8 cellular contexts compared by ENCODE assay signal in the genomic region with DNA sequence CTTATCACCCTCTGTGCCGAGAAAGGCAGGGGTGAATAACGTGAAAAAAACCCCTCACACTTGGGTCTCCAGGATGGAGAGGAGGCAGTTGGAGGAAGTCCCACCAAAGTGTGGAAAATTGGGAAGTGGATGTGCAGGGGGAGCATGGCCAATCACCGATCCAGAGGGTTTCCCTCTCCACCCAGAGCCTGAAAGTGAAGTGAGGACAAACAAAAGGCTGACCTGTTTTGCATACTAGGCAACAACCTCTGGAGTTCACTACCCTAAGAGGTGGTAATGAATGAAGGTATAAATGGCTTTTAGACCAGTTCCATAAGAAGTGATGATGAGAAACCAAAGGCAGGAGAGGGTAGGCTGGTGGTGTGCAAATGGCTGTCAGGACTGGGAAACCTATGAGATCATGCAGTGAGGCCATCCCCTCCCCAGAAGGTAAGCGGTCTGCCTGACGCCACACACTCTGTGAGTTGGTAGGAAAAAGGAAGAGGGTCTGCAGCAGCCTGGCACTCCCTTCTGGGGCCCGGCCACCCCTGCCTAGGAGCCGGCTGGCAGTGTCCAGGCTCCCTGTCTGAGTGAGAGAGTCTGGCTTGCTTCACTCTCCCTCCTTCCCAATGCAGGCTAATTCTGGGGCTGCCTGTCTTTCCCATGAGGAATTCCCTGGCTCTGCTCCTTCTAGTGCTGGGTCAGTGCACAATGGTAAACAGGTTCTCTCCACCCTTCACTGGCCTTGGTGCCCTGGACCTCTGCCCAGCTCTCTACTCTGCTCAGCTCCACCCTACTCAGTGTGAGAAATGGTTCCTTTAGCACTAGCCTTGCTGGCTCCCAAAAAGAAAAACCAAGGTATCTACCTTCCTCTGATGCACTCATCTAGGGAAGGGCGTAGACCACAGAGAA.
DNase-seq lines count a peak whose midpoint lies in the region; TF ChIP-seq lines count a peak whose summit lies in the region.

No MANE protein-coding gene starts in this region.

- H3K27me3 ChIP-seq in ACC112 (ENCODE audit: insufficient read depth, low read length) (no peaks in the 10 kb centered on the region), muscle layer of duodenum (ENCODE audit: low read depth, low read length) (no peaks in the 10 kb centered on the region)
- no peaks in the 10 kb centered on the region for H3K27me3 ChIP-seq in effector memory CD4-positive, alpha-beta T cell (replicated peaks; ENCODE audit: control insufficient read depth, insufficient read depth, low read length, poor library complexity, severe bottlenecking)

- H3K4me1 ChIP-seq in ACC112 (ENCODE audit: control insufficient read depth, insufficient read depth, low read length, unreplicated experiment) = peaks cover 57% of the 10 kb centered on the region
- peaks cover 92% of the 10 kb centered on the region for H3K4me1 ChIP-seq in effector memory CD4-positive, alpha-beta T cell (ENCODE audit: control insufficient read depth, insufficient read depth, low read length, poor library complexity, severe bottlenecking)
- peaks cover 37 to 76% of the 10 kb centered on the region in 2 donors for H3K4me1 ChIP-seq in muscle layer of duodenum (ENCODE audit: control insufficient read depth in 1 of 2, insufficient read depth in 2 of 2, low read length in 2 of 2)

- DNase-seq in LNCaP clone FGC (ENCODE audit: low read depth) (peak; percentile 77), COLO668 (lab: John Stamatoyannopoulos, UW; ENCODE audit: unreplicated experiment) (no peak), NCI-H2171 treated with DMSO at 0.1 percent for 48 hours (lab: John Stamatoyannopoulos, UW) (no peak), LoVo (ENCODE audit: low spot score) (no peak)
- no peak for DNase-seq in effector memory CD4-positive, alpha-beta T cell
- DNase-seq in activated CD4-positive, CD25-positive, alpha-beta regulatory T cell treated with anti-CD3 and anti-CD28 coated beads, Interleukin-2, amount 50 U/mL, for 72 hours = no peak

- no peak overlapping the region for H2AFZ ChIP-seq in ACC112 (ENCODE audit: low read length, unreplicated experiment)

- H3K27ac ChIP-seq in ACC112 (ENCODE audit: low read depth, low read length) (peak overlapping the region; percentile 53; the same call in 1 of the 2 replicates), muscle layer of duodenum (ENCODE audit: low read length) (peak overlapping the region; percentile 53)
- peak overlapping the region; percentile 70 for H3K27ac ChIP-seq in effector memory CD4-positive, alpha-beta T cell (ENCODE audit: insufficient read depth, low read length, poor library complexity, severe bottlenecking)

- no peak overlapping the region for H3K4me3 ChIP-seq in ACC112 (ENCODE audit: low read depth, low read length)
- 0 out of 2 replicates have a peak overlapping the region, but pooled peaks have one; percentile 13 for H3K4me3 ChIP-seq in LNCaP clone FGC (ENCODE audit: low read depth, low read length)
- no peak overlapping the region for H3K4me3 ChIP-seq in effector memory CD4-positive, alpha-beta T cell (ENCODE audit: insufficient read depth, low read depth, low read length, poor library complexity, severe bottlenecking)
- H3K4me3 ChIP-seq in muscle layer of duodenum (ENCODE audit: low read depth in 1 of 2, low read length in 2 of 2) = peak overlapping the region in 1 of 2 donors; percentile 23

- no peak for TF ChIP-seq CTCF in LNCaP clone FGC (IDR thresholded peaks at IDR 0.05; ENCODE audit: control insufficient read depth, extremely low read depth, insufficient read depth)

- H3K79me2 ChIP-seq in ACC112 (ENCODE audit: control insufficient read depth, insufficient read depth, low read length, unreplicated experiment) = peaks cover 31% of the 10 kb centered on the region

- H3K9me3 ChIP-seq in effector memory CD4-positive, alpha-beta T cell (ENCODE audit: control insufficient read depth, low read length) = no peaks in the 10 kb centered on the region
- H3K9me3 ChIP-seq in muscle layer of duodenum (ENCODE audit: control insufficient read depth in 1 of 2, low read length in 2 of 2) = no peaks in the 10 kb centered on the region

- H3K36me3 ChIP-seq in ACC112 (ENCODE audit: insufficient read depth, low read length) (no peaks in the 10 kb centered on the region), muscle layer of duodenum (ENCODE audit: control insufficient read depth in 1 of 2, insufficient read depth in 2 of 2, low read length in 2 of 2) (peaks cover 0 to 4% of the 10 kb centered on the region in 2 donors)
- no peaks in the 10 kb centered on the region for H3K36me3 ChIP-seq in effector memory CD4-positive, alpha-beta T cell (ENCODE audit: control insufficient read depth, insufficient read depth, low read length)
